In the genomic region with DNA sequence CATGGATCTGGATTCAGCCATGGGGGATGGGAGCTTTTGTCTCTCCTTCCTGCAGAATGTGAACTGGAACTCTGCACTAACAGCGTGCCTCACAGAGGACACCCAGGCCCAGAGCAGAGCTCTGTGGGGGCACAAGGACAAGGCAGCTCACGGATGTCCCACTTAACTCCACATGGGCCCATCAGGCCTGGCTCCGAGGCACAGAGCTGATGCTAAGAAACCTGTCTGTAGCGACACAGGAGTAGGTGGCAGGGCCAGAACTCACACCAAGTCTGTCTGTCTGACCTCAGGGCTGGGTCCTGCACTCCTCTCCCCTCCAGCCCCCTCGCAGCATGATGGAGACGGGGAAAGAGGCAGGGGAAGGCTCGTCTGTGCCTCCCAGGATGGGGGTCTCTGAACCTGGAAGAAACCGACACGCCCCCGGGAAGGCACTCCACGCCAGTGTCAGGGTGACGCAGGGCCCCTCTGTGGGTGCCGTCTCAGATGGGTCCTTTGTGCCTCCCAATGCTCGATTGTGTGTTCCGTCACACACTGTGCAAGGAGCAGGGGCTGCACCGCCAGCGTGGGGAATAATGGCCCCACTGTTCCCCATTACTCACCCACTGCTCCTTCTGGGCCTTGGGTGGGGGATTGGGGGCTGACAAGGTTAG, we compare ENCODE assay signal across 25 cellular contexts. TPM values are rescaled to one million over a fixed set of nuclear protein-coding genes. Genes with fewer than 3 reads are reported as not detected.
DNase-seq lines count a peak whose midpoint lies in the region; FAIRE-seq and TF ChIP-seq lines count a peak whose summit lies in the region.
"Had no signal": no experiment of that assay in that cellular context is flagged by ENCODE, and none has a peak within 500 bp of the region (broad histone marks: within the 10 kb centered on the region; RNA-seq: fewer than 3 reads in every experiment).

No MANE protein-coding gene starts in this region.

- H3K4me3 ChIP-seq in H1 (ENCODE audit: extremely low read depth in 1 of 4, insufficient read depth in 2 of 4, low read depth in 3 of 4, low read length in 4 of 4) (no peak overlapping the region), muscle layer of colon (ENCODE audit: low read depth in 1 of 2, low read length in 2 of 2) (peak overlapping the region in 1 of 2 donors; percentile 29), sigmoid colon (no peak overlapping the region), SJCRH30 (no peak overlapping the region)
- H3K4me3 ChIP-seq: HAP-1, mucosa of descending colon, psoas muscle, suprapubic skin had no signal

- intact Hi-C loops in sigmoid colon (cut with DNase I): loop anchor here (5.0 kb wide), 1 partner anchor 418 kb away; no protein-coding TSS in a partner anchor

- CTCF ChIA-PET in H1 (lab: Charles Lee; ENCODE audit: partially characterized antibody): interaction anchor here (0.9 to 4.6 kb wide), 25 partner anchors 10 to 162 kb away, joined by 3 to 89 read pairs (median 12); partner anchors contain the start of genes ANKRD39, CNNM3 and SEMA4C

- no peak overlapping the region for H3K4ac ChIP-seq in H1 (replicated peaks; ENCODE audit: insufficient read length, low read depth, low read length)

- no peak overlapping the region for H3K4me2 ChIP-seq in H1 (ENCODE audit: insufficient read depth in 1 of 2, low read depth in 2 of 2, low read length in 2 of 2)

- no peak overlapping the region for H3K56ac ChIP-seq in H1 (replicated peaks; ENCODE audit: insufficient read length, low read depth, low read length)

- TF ChIP-seq CTCF in H1 (IDR thresholded peaks at IDR 0.05; ENCODE audit: control extremely low read depth in 1 of 3, insufficient read depth in 1 of 3, low read depth in 1 of 3, low read length in 3 of 3) (no peak), sigmoid colon (IDR thresholded peaks at IDR 0.05) (no peak)

- no peak for TF ChIP-seq POLR2A in H1 (IDR thresholded peaks at IDR 0.05; ENCODE audit: control extremely low read depth in 1 of 2, low read depth in 2 of 2, low read length in 2 of 2)
- TF ChIP-seq POLR2A in sigmoid colon (IDR thresholded peaks at IDR 0.05): no peak

- no peak overlapping the region for H3K18ac ChIP-seq in H1 (ENCODE audit: extremely low read depth, low read length)

- no peak overlapping the region for H2AFZ ChIP-seq in H1 (ENCODE audit: low read length)

- WGBS in H1 (ENCODE audit: extremely low coverage in 1 of 2, insufficient coverage in 1 of 2, insufficient read length in 1 of 2, insufficient replicate concordance in 2 of 2, low coverage in 1 of 2, low lambda C conversion rate in 2 of 2, missing lambda C conversion rate in 1 of 2), 2 experiments: 91% methylated on average over 9 of the region's 17 CpGs; no CpG with 5 or more reads in 1 of the 2 experiments
- WGBS in sigmoid colon, 2 donors: 90 to 91% methylated on average over 17 of the region's 17 CpGs

- DNase-seq in G401 (ENCODE audit: low spot score) (peak; percentile 15), H1 (ENCODE audit: low read depth in 1 of 2, low spot score in 2 of 2) (no peak), sigmoid colon (no peak), NCI-H82 treated with DMSO at 0.1 percent for 48 hours (lab: John Stamatoyannopoulos, UW; ENCODE audit: unreplicated experiment) (no peak), NCI-H1417 (lab: John Stamatoyannopoulos, UW) (no peak), SJCRH30 (no peak), AG08396 (ENCODE audit: low spot score) (no peak)
- DNase-seq: ACHN; activated CD4-positive, alpha-beta T cell treated with anti-CD3 and anti-CD28 coated beads, Interleukin-2, amount 10 ng/mL, durations not matched to agents 7 days and 5 days; effector CD4-positive, alpha-beta T cell; EL; immature natural killer cell; left ventricle myocardium superior; NCI-H1048; NCI-H187 treated with DMSO at 0.1 percent for 48 hours; small intestine; stimulated activated CD4-positive, alpha-beta T cell treated with anti-CD3 and anti-CD28 coated beads, Interleukin-2, amount 100 ng/mL, for 24 hours had no signal

- H2AK5ac ChIP-seq in H1 (ENCODE audit: low read depth, low read length): no peak overlapping the region

- no peak overlapping the region for H4K5ac ChIP-seq in H1 (ENCODE audit: insufficient read length, low read depth, low read length)

- H3K79me2 ChIP-seq in H1 (ENCODE audit: control insufficient read depth in 1 of 2, insufficient read depth in 2 of 2, low read length in 2 of 2): no peaks in the 10 kb centered on the region

- H2BK5ac ChIP-seq in H1 (ENCODE audit: low read depth, low read length): no peak overlapping the region

- no peak overlapping the region for H2BK20ac ChIP-seq in H1 (ENCODE audit: low read length)

- H3K9me3 ChIP-seq in H1 (ENCODE audit: insufficient read depth in 2 of 2, low read depth in 1 of 2, low read length in 1 of 2) (no peaks in the 10 kb centered on the region), muscle layer of colon (ENCODE audit: low read length) (no peaks in the 10 kb centered on the region), sigmoid colon (no peaks in the 10 kb centered on the region), SJCRH30 (replicated peaks) (no peaks in the 10 kb centered on the region)
- H3K9me3 ChIP-seq: HAP-1, mucosa of descending colon, psoas muscle, suprapubic skin had no signal

- no peak for TF ChIP-seq EP300 in H1 (IDR thresholded peaks at IDR 0.05; ENCODE audit: borderline replicate concordance in 1 of 2, low read depth in 2 of 2, low read length in 2 of 2)
- no peak for TF ChIP-seq EP300 in sigmoid colon (IDR thresholded peaks at IDR 0.05)

- H4K91ac ChIP-seq in H1 (replicated peaks; ENCODE audit: insufficient read length, low read length): no peak overlapping the region

- H3K23ac ChIP-seq in H1 (ENCODE audit: insufficient read length): no peak overlapping the region

- H3K23me2 ChIP-seq in H1 (ENCODE audit: low read depth, low read length): no peaks in the 10 kb centered on the region

- H3K36me3 ChIP-seq in H1 (ENCODE audit: control insufficient read depth in 2 of 4, insufficient read depth in 4 of 4, low read length in 3 of 4): no peaks in the 10 kb centered on the region
- no peaks in the 10 kb centered on the region for H3K36me3 ChIP-seq in muscle layer of colon (ENCODE audit: insufficient read depth, low read length)
- H3K36me3 ChIP-seq in sigmoid colon: no peaks in the 10 kb centered on the region
- H3K36me3 ChIP-seq in SJCRH30: no peaks in the 10 kb centered on the region
- H3K36me3 ChIP-seq: HAP-1, suprapubic skin had no signal

- H3K27ac ChIP-seq in H1 (ENCODE audit: low read depth, low read length) (no peak overlapping the region), muscle layer of colon (ENCODE audit: low read depth, low read length) (peak overlapping the region; percentile 70), sigmoid colon (peak overlapping the region in 3 of 4 donors; percentile 72 to 88 (median 87)), SJCRH30 (no peak overlapping the region)
- H3K27ac ChIP-seq: C4-2B, epithelial cell of prostate, psoas muscle, RWPE1, suprapubic skin had no signal

- H3K14ac ChIP-seq in H1 (ENCODE audit: insufficient read length): no peak overlapping the region

- FAIRE-seq in H1 (lab: Jason Lieb, UNC): no peak
- FAIRE-seq: small intestine had no signal

- no peak for TF ChIP-seq RAD21 in H1 (IDR thresholded peaks at IDR 0.05 in 1 of 2, conservative IDR thresholded peaks at IDR 0.05 in 1 of 2; ENCODE audit: low read depth in 2 of 2, low read length in 2 of 2)

- no peak overlapping the region for H2BK12ac ChIP-seq in H1 (ENCODE audit: low read depth, low read length)

- H3K9ac ChIP-seq in H1 (replicated peaks in 1 of 4; ENCODE audit: extremely low read depth in 1 of 4, low read depth in 3 of 4, low read length in 3 of 4) (no peak overlapping the region), muscle layer of colon (ENCODE audit: low read length) (no peak overlapping the region)

- no peak overlapping the region; the same call in 1 of the 2 replicates for H2BK15ac ChIP-seq in H1 (ENCODE audit: low read length)

- H2BK120ac ChIP-seq in H1 (replicated peaks; ENCODE audit: low read depth, low read length): no peak overlapping the region

- peak overlapping the region; percentile 18; the same call in 1 of the 2 replicates for H4K8ac ChIP-seq in H1 (ENCODE audit: extremely low read depth, insufficient read depth, low read length)

- H3K27me3 ChIP-seq in H1 (replicated peaks in 1 of 4; ENCODE audit: control insufficient read depth in 3 of 4, extremely low read depth in 1 of 4, insufficient read depth in 3 of 4, low read length in 3 of 4): peaks cover 0 to 5% (median 1%) of the 10 kb centered on the region in 4 experiments; a peak in 3 of 7 replicates
- no peaks in the 10 kb centered on the region for H3K27me3 ChIP-seq in muscle layer of colon (ENCODE audit: control insufficient read depth in 1 of 2, insufficient read depth in 2 of 2, low read length in 2 of 2)
- H3K27me3 ChIP-seq in sigmoid colon: no peaks in the 10 kb centered on the region
- H3K27me3 ChIP-seq in SJCRH30: peaks cover 13% of the 10 kb centered on the region; the same call in 1 of the 2 replicates
- H3K27me3 ChIP-seq: suprapubic skin had no signal

- in situ Hi-C loops in G401 (cut with HindIII; ENCODE audit: low sequenced_read_pairs): no loop called here

- no peaks in the 10 kb centered on the region for H4K20me1 ChIP-seq in H1 (replicated peaks in 1 of 2; ENCODE audit: control insufficient read depth in 1 of 2, insufficient read depth in 2 of 2, low read length in 2 of 2)

- H3K4me1 ChIP-seq in H1 (replicated peaks in 1 of 4; ENCODE audit: control insufficient read depth in 3 of 4, insufficient read depth in 4 of 4, low read length in 3 of 4): peaks cover 2 to 5% (median 3%) of the 10 kb centered on the region in 4 experiments; a peak in 6 of 7 replicates
- H3K4me1 ChIP-seq in muscle layer of colon (ENCODE audit: insufficient read depth, low read length): peaks cover 64% of the 10 kb centered on the region
- peaks cover 0 to 61% (median 54%) of the 10 kb centered on the region in 4 donors for H3K4me1 ChIP-seq in sigmoid colon
- peaks cover 5% of the 10 kb centered on the region for H3K4me1 ChIP-seq in SJCRH30

- no peaks in the 10 kb centered on the region for H3K79me1 ChIP-seq in H1 (ENCODE audit: low read depth, low read length)

- POLR2A ChIA-PET in H1 (lab: Charles Lee; ENCODE audit: partially characterized antibody): interaction anchor here (0.8 to 6.7 kb wide), 7 partner anchors 49 to 92 kb away, joined by 3 to 47 read pairs (median 3); partner anchors contain the start of genes ANKRD39 and SEMA4C

RNA-seq across cellular contexts. Expression of gene FAM178B, which starts 36.6 kb away (rescaled TPM):
- total RNA-seq in G401 (2014; rRNA removed; shearing (Covaris generic)): not detected in 2 replicates
- total RNA-seq in H1 (2021; fragmentation: NEBNext Ultra II Directional; extraction: Animal tissue kit (Norgen Biotek cat#: 25700)): 0.63 and 0.65 TPM in 2 replicates
- 0.91 and 1.4 TPM in 2 replicates for polyA plus RNA-seq in H1 (2011; rRNA removed)
- polyA plus RNA-seq in H1 (2011; cell fraction: cytosol; rRNA removed): 0.36 TPM
- 0.73 TPM for polyA plus RNA-seq in H1 (2011; cell fraction: nucleus; rRNA removed)
- 0.51 to 0.81 TPM (median 0.59 TPM) in 4 replicates for polyA plus RNA-seq in H1 (2012, experiment 1 of 2)
- 0.21 TPM for polyA plus RNA-seq in H1 (2012, experiment 2 of 2)
- 0.53 TPM for polyA plus RNA-seq in H1 (2013, experiment 1 of 2)
- polyA plus RNA-seq in H1 (2013, experiment 2 of 2): 0.57 TPM
- not detected in 2 replicates for polyA minus RNA-seq in H1 (2011; rRNA and poly(A)+ RNA removed)
- polyA minus RNA-seq in H1 (2011; cell fraction: cytosol; rRNA and poly(A)+ RNA removed): not detected
- polyA minus RNA-seq in H1 (2011; cell fraction: nucleus; rRNA and poly(A)+ RNA removed): not detected
- total RNA-seq in sigmoid colon: 1 to 10 TPM in 3 of 4 donors, under 1 TPM in 1; 0.36 to 2.5 (median 1.9) TPM
- polyA plus RNA-seq in sigmoid colon: 1 to 10 TPM in 1 of 3 donors, under 1 TPM in 1, not detected in 1; 0.51 to 1.2 TPM
- total RNA-seq in SJCRH30 (2014; rRNA removed; shearing (Covaris generic)): 1.4 and 2.0 TPM in 2 replicates
- total RNA-seq: left ventricle myocardium superior, psoas muscle had no signal

Comparison
In these comparisons a context has a peak if more than half of its experiments do, and no peak if none do; other contexts are left out.
1. H3K27ac ChIP-seq: peak in muscle layer of colon (single experiment) and sigmoid colon (3 of 4); none in H1 (single experiment) and SJCRH30 (single experiment).